In genomic region chr1:11337536-11338350, GRCh38 we compare ENCODE assay signal across 8 cellular contexts.
A peak's percentile ranks its signal among the peaks of the same experiment; 100 is the strongest.
DNase-seq lines count a peak whose midpoint lies in the region; ATAC-seq and TF ChIP-seq lines count a peak whose summit lies in the region.

No MANE protein-coding gene starts in this region.

- ATAC-seq in activated CD4-positive, alpha-beta T cell treated with anti-CD3 and anti-CD28 coated beads for 36 hours = peak; percentile 96
- no peak for ATAC-seq in HG03108 (IDR thresholded peaks at IDR 0.05; ENCODE audit: unreplicated experiment)

- no peak overlapping the region for H3K27ac Mint-ChIP-seq in activated CD4-positive, alpha-beta T cell treated with anti-CD3 and anti-CD28 coated beads for 36 hours
- H3K27ac Mint-ChIP-seq in nephron = peak overlapping the region; percentile 30 to 79 (median 70)

- TF ChIP-seq POLR2A in thyroid gland (IDR thresholded peaks at IDR 0.05) = no peak

- intact Hi-C loops in activated CD4-positive, alpha-beta T cell treated with anti-CD3 and anti-CD28 coated beads for 36 hours (cut with DNase I, micrococcal nuclease) = loop anchor here (1.0 to 5.0 kb wide), 4 partner anchors 300 to 380 kb away; no protein-coding TSS in a partner anchor
- intact Hi-C loops in thyroid gland (cut with DNase I) = no loop called here

- CTCF ChIA-PET in activated CD4-positive, alpha-beta T cell treated with anti-CD3 and anti-CD28 coated beads for 36 hours (lab: Charles Lee) = interaction anchor here (0.6 to 1.2 kb wide), 12 partner anchors 10 to 383 kb away, joined by 3 to 5 read pairs (median 3); no protein-coding TSS in a partner anchor

- TF ChIP-seq CTCF in GM13977 (IDR thresholded peaks at IDR 0.05; ENCODE audit: extremely low read depth, insufficient read depth, missing control alignments) (peak; percentile 85), nephron (IDR thresholded peaks at IDR 0.05; ENCODE audit: unreplicated experiment in 3 of 3) (peak; percentile 82 to 89 (median 87)), thyroid gland (IDR thresholded peaks at IDR 0.05) (peak in 4 of 6 experiments; percentile 20 to 42 (median 28))

- no peaks in the 10 kb centered on the region for H3K36me3 Mint-ChIP-seq in activated CD4-positive, alpha-beta T cell treated with anti-CD3 and anti-CD28 coated beads for 36 hours (ENCODE audit: low read depth)
- no peaks in the 10 kb centered on the region for H3K36me3 Mint-ChIP-seq in nephron (ENCODE audit: low read depth)

- H3K27me3 ChIP-seq in thyroid gland = no peaks in the 10 kb centered on the region

- DNase-seq in 8988T (peak; percentile 72), GM13977 (ENCODE audit: low spot score) (peak; percentile 82), NCI-H446 treated with DMSO at 0.1 percent for 48 hours (lab: John Stamatoyannopoulos, UW) (peak; percentile 42), dermis microvascular lymphatic vessel endothelial cell (ENCODE audit: low read depth in 2 of 2) (peak; percentile 12 to 48), thyroid gland (peak; percentile 8 to 23)
- DNase-seq in activated CD4-positive, alpha-beta T cell treated with anti-CD3 and anti-CD28 coated beads for 36 hours = peak; percentile 86

- no peaks in the 10 kb centered on the region for H3K9me3 Mint-ChIP-seq in activated CD4-positive, alpha-beta T cell treated with anti-CD3 and anti-CD28 coated beads for 36 hours (ENCODE audit: low read depth)
- no peaks in the 10 kb centered on the region for H3K9me3 Mint-ChIP-seq in nephron

- no peaks in the 10 kb centered on the region for H3K9me3 ChIP-seq in thyroid gland

- POLR2A ChIA-PET in activated CD4-positive, alpha-beta T cell treated with anti-CD3 and anti-CD28 coated beads for 36 hours (lab: Charles Lee) = no interaction called here

- 22 to 43% methylated on average over 19 of the region's 19 CpGs for WGBS in thyroid gland, 2 donors

- H3K4me3 Mint-ChIP-seq in activated CD4-positive, alpha-beta T cell treated with anti-CD3 and anti-CD28 coated beads for 36 hours = no peak overlapping the region
- peak overlapping the region; percentile 51 to 75 (median 71) for H3K4me3 Mint-ChIP-seq in nephron

- peaks cover 14% of the 10 kb centered on the region for H3K27me3 Mint-ChIP-seq in activated CD4-positive, alpha-beta T cell treated with anti-CD3 and anti-CD28 coated beads for 36 hours
- peaks cover 38% of the 10 kb centered on the region for H3K27me3 Mint-ChIP-seq in nephron (ENCODE audit: low read depth)

- H3K36me3 ChIP-seq in thyroid gland = no peaks in the 10 kb centered on the region

- in situ Hi-C loops in GM13977 (cut with MboI; ENCODE audit: low pct_unique_long_range_greater_than_20kb, low sequenced_read_pairs, unreplicated experiment) = loop anchor here (25.0 kb wide), 1 partner anchor 300 kb away; no protein-coding TSS in a partner anchor

- no peaks in the 10 kb centered on the region for H3K4me1 Mint-ChIP-seq in activated CD4-positive, alpha-beta T cell treated with anti-CD3 and anti-CD28 coated beads for 36 hours
- H3K4me1 Mint-ChIP-seq in nephron = peaks cover 55% of the 10 kb centered on the region

- no peak overlapping the region for H3K27ac ChIP-seq in thyroid gland

- H3K4me3 ChIP-seq in thyroid gland (replicated peaks in 1 of 3) = no peak overlapping the region

- H3K4me1 ChIP-seq in thyroid gland = peaks cover 0 to 3% of the 10 kb centered on the region in 2 donors

Comparison
In these comparisons a context has a peak if more than half of its experiments do, and no peak if none do; other contexts are left out.
1. DNase-seq: peak in every context shown above with its lines; median percentile 86 in activated CD4-positive, alpha-beta T cell treated with anti-CD3 and anti-CD28 coated beads for 36 hours; 82 in GM13977; 72 in 8988T; 42 in NCI-H446 treated with DMSO at 0.1 percent for 48 hours; 30 in dermis microvascular lymphatic vessel endothelial cell; 16 in thyroid gland.
2. CTCF ChIP-seq: peak in every context shown above with its lines; median percentile 87 in nephron; 85 in GM13977; 28 in thyroid gland.